10 cellular contexts compared by ENCODE assay signal in the genomic region with DNA sequence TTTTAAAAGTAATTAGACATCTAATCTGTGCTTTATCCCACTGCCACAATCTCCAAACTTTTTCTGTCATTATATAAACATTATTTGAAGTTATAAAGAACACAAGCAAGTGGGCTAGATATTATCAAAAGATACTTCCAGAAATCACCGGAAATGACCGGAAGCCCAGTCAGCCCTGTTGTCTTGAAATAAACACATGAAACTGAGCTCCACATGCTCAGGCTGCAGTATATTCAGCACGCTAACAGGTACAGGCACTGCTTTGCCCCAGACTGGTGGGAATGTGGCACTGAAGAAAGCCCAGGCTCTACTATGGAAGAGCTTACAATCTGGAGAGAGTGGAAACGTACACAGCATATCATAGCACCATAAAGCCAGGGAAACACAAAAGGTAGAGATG.
A peak's percentile ranks its signal among the peaks of the same experiment; 100 is the strongest.
DNase-seq lines count a peak whose midpoint lies in the region; ATAC-seq, FAIRE-seq and TF ChIP-seq lines count a peak whose summit lies in the region.
"Had no signal": no experiment of that assay in that cellular context is flagged by ENCODE, and none has a peak within 500 bp of the region (broad histone marks: within the 10 kb centered on the region; RNA-seq: fewer than 3 reads in every experiment).

No MANE protein-coding gene starts in this region.

- no TSS peak for BruUV-seq in K562 (replicated peaks; lab: Mats Ljungman, UMichigan)

- H3K9ac ChIP-seq in K562 (ENCODE audit: insufficient read depth in 1 of 2, low read depth in 2 of 2, low read length in 2 of 2) (no peak overlapping the region), mesenchymal stem cell (ENCODE audit: low read length) (no peak overlapping the region)

- H3K4me3 ChIP-seq in left ventricle myocardium inferior (no peak overlapping the region), K562 (no peak overlapping the region), mesenchymal stem cell (ENCODE audit: insufficient read depth in 1 of 2, low read depth in 1 of 2, low read length in 2 of 2) (no peak overlapping the region)

- no peak overlapping the region for H2AK5ac ChIP-seq in mesenchymal stem cell (ENCODE audit: low read length, severe bottlenecking)

- no peak overlapping the region for H2BK120ac ChIP-seq in mesenchymal stem cell (ENCODE audit: low read depth, low read length)

- no peak for TF ChIP-seq EP300 in K562 (IDR thresholded peaks at IDR 0.05; ENCODE audit: low read length)

- no peak overlapping the region for H4K91ac ChIP-seq in mesenchymal stem cell (ENCODE audit: low read length)

- no peak overlapping the region for H3K23ac ChIP-seq in mesenchymal stem cell (ENCODE audit: low read length in 2 of 2)

- H3K36me3 ChIP-seq in left ventricle myocardium inferior (no peaks in the 10 kb centered on the region), K562 (ENCODE audit: control insufficient read depth, insufficient read depth, low read length) (no peaks in the 10 kb centered on the region), mesenchymal stem cell (ENCODE audit: control insufficient read depth in 1 of 2, insufficient read depth in 2 of 2, low read depth in 1 of 2, low read length in 2 of 2) (no peaks in the 10 kb centered on the region)

- H3K4me1 ChIP-seq in left ventricle myocardium inferior = peaks cover 44% of the 10 kb centered on the region
- peaks cover 0 to 26% of the 10 kb centered on the region in 2 experiments; a peak in 2 of 5 replicates for H3K4me1 ChIP-seq in K562 (replicated peaks in 1 of 2; ENCODE audit: control insufficient read depth in 2 of 2, insufficient read depth in 2 of 2, low read length in 2 of 2)
- peaks cover 2% of the 10 kb centered on the region for H3K4me1 ChIP-seq in mesenchymal stem cell (ENCODE audit: control insufficient read depth, insufficient read depth, low read depth, low read length)

- DNase-seq in left ventricle myocardium inferior (no peak), left cardiac atrium (no peak), K562 (ENCODE audit: extremely low read depth in 1 of 4, low spot score in 3 of 4) (no peak), mesenchymal stem cell (no peak), DMS 273 (lab: John Stamatoyannopoulos, UW; ENCODE audit: unreplicated experiment) (no peak), NCI-H1694 (lab: John Stamatoyannopoulos, UW) (no peak), 8988T (no peak)
- DNase-seq: activated naive CD8-positive, alpha-beta T cell treated with anti-CD3 and anti-CD28 coated beads, Interleukin-2, amount 50 U/mL, for 24 hours; Karpas-422 had no signal

- H2BK15ac ChIP-seq in mesenchymal stem cell (ENCODE audit: low read depth, poor library complexity, severe bottlenecking) = no peak overlapping the region

- H4K20me1 ChIP-seq in K562 (replicated peaks; ENCODE audit: control insufficient read depth, insufficient read depth, low read length) = no peaks in the 10 kb centered on the region

- TF ChIP-seq POLR2A in K562 (conservative IDR thresholded peaks at IDR 0.05) = no peak

- WGBS in K562 (ENCODE audit: insufficient coverage, low coverage, missing lambda C conversion rate) = 51% methylated on average over 4 of the region's 4 CpGs
- WGBS in mesenchymal stem cell = 66% methylated on average over 3 of the region's 4 CpGs

- intact Hi-C loops in left ventricle myocardium inferior (cut with micrococcal nuclease) = no loop called here
- intact Hi-C loops in left cardiac atrium (cut with DNase I) = no loop called here
- intact Hi-C loops in K562 (cut with micrococcal nuclease) = no loop called here

- no peaks in the 10 kb centered on the region for H3K27me3 ChIP-seq in left ventricle myocardium inferior (ENCODE audit: low read depth)
- H3K27me3 ChIP-seq in K562 (ENCODE audit: control insufficient read depth in 2 of 2, insufficient read depth in 2 of 2, low read length in 2 of 2) = no peaks in the 10 kb centered on the region
- H3K27me3 ChIP-seq in mesenchymal stem cell (ENCODE audit: control insufficient read depth in 1 of 2, insufficient read depth in 1 of 2, low read length in 2 of 2) = no peaks in the 10 kb centered on the region

- in situ Hi-C loops in K562 (cut with MboI) = no loop called here

- no peaks in the 10 kb centered on the region for H3K79me1 ChIP-seq in mesenchymal stem cell (replicated peaks; ENCODE audit: low read length, poor library complexity, severe bottlenecking)

- peak overlapping the region; percentile 7 to 69 for H2BK12ac ChIP-seq in mesenchymal stem cell (ENCODE audit: low read length in 2 of 2)

- no peak overlapping the region for H3K14ac ChIP-seq in mesenchymal stem cell (ENCODE audit: low read length in 2 of 2)

- no peak for FAIRE-seq in K562 (lab: Jason Lieb, UNC)

- H3K4ac ChIP-seq in mesenchymal stem cell (ENCODE audit: low read depth in 1 of 2, low read length in 2 of 2) = peak overlapping the region in 1 of 2 experiments; percentile 20

- H2AFZ ChIP-seq in K562 (ENCODE audit: low read depth, low read length) = peak overlapping the region; percentile 73
- H2AFZ ChIP-seq in mesenchymal stem cell (ENCODE audit: low read depth, low read length) = no peak overlapping the region

- peak overlapping the region; percentile 27 for H4K8ac ChIP-seq in mesenchymal stem cell (ENCODE audit: low read length)

- no peak overlapping the region for H2BK5ac ChIP-seq in mesenchymal stem cell (ENCODE audit: low read depth, low read length, poor library complexity, severe bottlenecking)

- H3K9me1 ChIP-seq in K562 (ENCODE audit: control insufficient read depth, insufficient read depth, low read length) = no peaks in the 10 kb centered on the region

- ATAC-seq in left cardiac atrium = no peak
- no peak for ATAC-seq in K562
- no peak for ATAC-seq in HG02678 (IDR thresholded peaks at IDR 0.05; ENCODE audit: unreplicated experiment)
- ATAC-seq: activated naive CD8-positive, alpha-beta T cell treated with anti-CD3 and anti-CD28 coated beads, Interleukin-2, amount 50 U/mL, for 24 hours had no signal

- CTCF ChIA-PET in K562 (lab: Yijun Ruan, JAX; ENCODE audit: low intra/inter-chr PET ratio) = no interaction called here

- peak overlapping the region; percentile 43 for H3K27ac ChIP-seq in left ventricle myocardium inferior (replicated peaks)
- H3K27ac ChIP-seq in K562 (ENCODE audit: extremely low read depth, low read depth, low read length) = no peak overlapping the region
- no peak overlapping the region for H3K27ac ChIP-seq in mesenchymal stem cell (ENCODE audit: low read length, poor library complexity, severe bottlenecking)

- H3K4me2 ChIP-seq in K562 (ENCODE audit: insufficient read depth, low read length) (no peak overlapping the region), mesenchymal stem cell (ENCODE audit: low read length, poor library complexity, severe bottlenecking) (no peak overlapping the region)

- H3K9me3 ChIP-seq in left ventricle myocardium inferior (replicated peaks) (no peaks in the 10 kb centered on the region), K562 (replicated peaks; ENCODE audit: control insufficient read depth, insufficient read depth, low read depth, low read length) (no peaks in the 10 kb centered on the region), mesenchymal stem cell (ENCODE audit: control insufficient read depth, low read length) (no peaks in the 10 kb centered on the region)

- TF ChIP-seq RAD21 in K562 (CRISPR knock-in tag; conservative IDR thresholded peaks at IDR 0.05 in 1 of 2, IDR thresholded peaks at IDR 0.05 in 1 of 2) = no peak

- TF ChIP-seq CTCF in left ventricle myocardium inferior (IDR thresholded peaks at IDR 0.05; ENCODE audit: borderline replicate concordance) (no peak), K562 (IDR thresholded peaks at IDR 0.05 in 2 of 3, conservative IDR thresholded peaks at IDR 0.05 in 1 of 3; ENCODE audit: insufficient read depth in 2 of 3, low read depth in 1 of 3, low read length in 3 of 3) (no peak)

- H3K79me2 ChIP-seq in K562 (ENCODE audit: control insufficient read depth, insufficient read depth, low read length) = no peaks in the 10 kb centered on the region

- POLR2A ChIA-PET in K562 (lab: Yijun Ruan, JAX) = interaction anchor here (0.6 to 1.1 kb wide), 3 partner anchors 13 to 399 kb away, joined by 3 to 5 read pairs (median 3); partner anchors contain the start of gene BTG1

- peak overlapping the region in 1 of 2 experiments; percentile 14 for H3K18ac ChIP-seq in mesenchymal stem cell (ENCODE audit: low read depth in 1 of 2, low read length in 2 of 2)

TF ChIP-seq in K562, 482 proteins besides CTCF, POLR2A, EP300 and RAD21:
- TF ChIP-seq, protein P1, sequence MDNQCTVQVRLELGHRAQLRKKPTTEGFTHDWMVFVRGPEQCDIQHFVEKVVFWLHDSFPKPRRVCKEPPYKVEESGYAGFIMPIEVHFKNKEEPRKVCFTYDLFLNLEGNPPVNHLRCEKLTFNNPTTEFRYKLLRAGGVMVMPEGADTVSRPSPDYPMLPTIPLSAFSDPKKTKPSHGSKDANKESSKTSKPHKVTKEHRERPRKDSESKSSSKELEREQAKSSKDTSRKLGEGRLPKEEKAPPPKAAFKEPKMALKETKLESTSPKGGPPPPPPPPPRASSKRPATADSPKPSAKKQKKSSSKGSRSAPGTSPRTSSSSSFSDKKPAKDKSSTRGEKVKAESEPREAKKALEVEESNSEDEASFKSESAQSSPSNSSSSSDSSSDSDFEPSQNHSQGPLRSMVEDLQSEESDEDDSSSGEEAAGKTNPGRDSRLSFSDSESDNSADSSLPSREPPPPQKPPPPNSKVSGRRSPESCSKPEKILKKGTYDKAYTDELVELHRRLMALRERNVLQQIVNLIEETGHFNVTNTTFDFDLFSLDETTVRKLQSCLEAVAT (IDR thresholded peaks at IDR 0.05) = no peak
- no peak for TF ChIP-seq PRPF4 (IDR thresholded peaks at IDR 0.05; ENCODE audit: insufficient read depth, low read depth, low read length, poor library complexity, severe bottlenecking)
- TF ChIP-seq NR4A1 (CRISPR knock-in tag; IDR thresholded peaks at IDR 0.05) = no peak
- no peak for TF ChIP-seq NR4A1 (tag; IDR thresholded peaks at IDR 0.05)
- no peak for TF ChIP-seq NR1H2 (CRISPR knock-in tag; IDR thresholded peaks at IDR 0.05)
- no peak for TF ChIP-seq SIN3A (IDR thresholded peaks at IDR 0.05; ENCODE audit: borderline replicate concordance in 2 of 2, control insufficient read depth in 1 of 2, low read depth in 2 of 2, low read length in 2 of 2)
- TF ChIP-seq ZNF24 (IDR thresholded peaks at IDR 0.05) = no peak
- no peak for TF ChIP-seq ZNF77 (CRISPR knock-in tag; IDR thresholded peaks at IDR 0.05)
- no peak for TF ChIP-seq CTBP1 (IDR thresholded peaks at IDR 0.05; ENCODE audit: borderline replicate concordance)
- TF ChIP-seq ZNF41 (CRISPR knock-in tag; conservative IDR thresholded peaks at IDR 0.05) = no peak
- no peak for TF ChIP-seq ZBTB7A (IDR thresholded peaks at IDR 0.05; ENCODE audit: borderline replicate concordance, control insufficient read depth, low read depth, low read length)
- no peak for TF ChIP-seq ZFX (CRISPR knock-in tag; IDR thresholded peaks at IDR 0.05)
